In genomic region chr2:160490760-160491367, GRCh38 we compare ENCODE assay signal across 11 cellular contexts. TPM values are rescaled to one million over a fixed set of nuclear protein-coding genes. Genes with fewer than 3 reads are reported as not detected.
DNase-seq lines count a peak whose midpoint lies in the region; ATAC-seq and TF ChIP-seq lines count a peak whose summit lies in the region.
"Had no signal": no experiment of that assay in that cellular context is flagged by ENCODE, and none has a peak within 500 bp of the region (broad histone marks: within the 10 kb centered on the region; RNA-seq: fewer than 3 reads in every experiment).

No MANE protein-coding gene starts in this region.

- H3K4me1 Mint-ChIP-seq in activated T-cell treated with anti-CD3 and anti-CD28 coated beads, Interleukin-2, amount 50 U/mL, for 72 hours (ENCODE audit: low read depth): peaks cover 72% of the 10 kb centered on the region
- H3K4me1 Mint-ChIP-seq in activated naive CD8-positive, alpha-beta T cell treated with anti-CD3 and anti-CD28 coated beads, Interleukin-2, amount 50 U/mL, for 24 hours: peaks cover 77% of the 10 kb centered on the region

- no peaks in the 10 kb centered on the region for H3K9me3 ChIP-seq in tibial artery
- H3K9me3 ChIP-seq: BLaER1 treated with 17β-estradiol and CSF1 and Interleukin-3, amounts not matched to agents 10 nM and 100 nM had no signal

- H3K4me3 ChIP-seq in kidney epithelial cell (ENCODE audit: low read depth, low read length) (peak overlapping the region; percentile 91), tibial artery (peak overlapping the region; percentile 82 to 99)
- H3K4me3 ChIP-seq: BLaER1 treated with 17β-estradiol and CSF1 and Interleukin-3, amounts not matched to agents 10 nM and 100 nM had no signal

- peak overlapping the region; percentile 92 for H3K27ac Mint-ChIP-seq in activated T-cell treated with anti-CD3 and anti-CD28 coated beads, Interleukin-2, amount 50 U/mL, for 72 hours
- H3K27ac Mint-ChIP-seq in activated naive CD8-positive, alpha-beta T cell treated with anti-CD3 and anti-CD28 coated beads, Interleukin-2, amount 50 U/mL, for 24 hours: peak overlapping the region; percentile 1

- H3K4me3 Mint-ChIP-seq in activated T-cell treated with anti-CD3 and anti-CD28 coated beads, Interleukin-2, amount 50 U/mL, for 72 hours: peak overlapping the region; percentile 94 to 95
- H3K4me3 Mint-ChIP-seq in activated naive CD8-positive, alpha-beta T cell treated with anti-CD3 and anti-CD28 coated beads, Interleukin-2, amount 50 U/mL, for 24 hours: peak overlapping the region; percentile 91

- peaks cover 0 to 58% (median 8%) of the 10 kb centered on the region in 4 donors for H3K4me1 ChIP-seq in tibial artery

- H3K36me3 ChIP-seq in kidney epithelial cell (ENCODE audit: control insufficient read depth, insufficient read depth, low read length): no peaks in the 10 kb centered on the region
- H3K36me3 ChIP-seq in tibial artery: no peaks in the 10 kb centered on the region
- H3K36me3 ChIP-seq: BLaER1 treated with 17β-estradiol and CSF1 and Interleukin-3, amounts not matched to agents 10 nM and 100 nM had no signal

- TF ChIP-seq CTCF in kidney epithelial cell (IDR thresholded peaks at IDR 0.05; ENCODE audit: insufficient read depth, low read length, poor library complexity, severe bottlenecking) (no peak), tibial artery (IDR thresholded peaks at IDR 0.05) (no peak)

- H3K27me3 ChIP-seq in kidney epithelial cell (ENCODE audit: control insufficient read depth, insufficient read depth, low read length): no peaks in the 10 kb centered on the region
- H3K27me3 ChIP-seq in tibial artery: no peaks in the 10 kb centered on the region

- peak overlapping the region; percentile 97 for H3K27ac ChIP-seq in tibial artery
- H3K27ac ChIP-seq: BLaER1 treated with 17β-estradiol and CSF1 and Interleukin-3, amounts not matched to agents 10 nM and 100 nM; WERI-Rb-1 had no signal

- no peaks in the 10 kb centered on the region for H3K27me3 Mint-ChIP-seq in activated T-cell treated with anti-CD3 and anti-CD28 coated beads, Interleukin-2, amount 50 U/mL, for 72 hours (ENCODE audit: low read depth)
- H3K27me3 Mint-ChIP-seq in activated naive CD8-positive, alpha-beta T cell treated with anti-CD3 and anti-CD28 coated beads, Interleukin-2, amount 50 U/mL, for 24 hours: peaks cover 2% of the 10 kb centered on the region

- intact Hi-C loops in tibial artery (cut with DNase I; ENCODE audit: low total_unique reads): no loop called here

- no peaks in the 10 kb centered on the region for H3K9me3 Mint-ChIP-seq in activated T-cell treated with anti-CD3 and anti-CD28 coated beads, Interleukin-2, amount 50 U/mL, for 72 hours
- H3K9me3 Mint-ChIP-seq in activated naive CD8-positive, alpha-beta T cell treated with anti-CD3 and anti-CD28 coated beads, Interleukin-2, amount 50 U/mL, for 24 hours: no peaks in the 10 kb centered on the region

- no peak for ATAC-seq in activated T-cell treated with anti-CD3 and anti-CD28 coated beads, Interleukin-2, amount 50 U/mL, for 72 hours (replicated peaks in 1 of 2)
- no peak for ATAC-seq in activated naive CD8-positive, alpha-beta T cell treated with anti-CD3 and anti-CD28 coated beads, Interleukin-2, amount 50 U/mL, for 24 hours
- ATAC-seq: esophagus mucosa had no signal

- peaks cover 2 to 8% of the 10 kb centered on the region in 2 donors for H3K36me3 Mint-ChIP-seq in activated T-cell treated with anti-CD3 and anti-CD28 coated beads, Interleukin-2, amount 50 U/mL, for 72 hours (ENCODE audit: insufficient read depth in 2 of 2)
- H3K36me3 Mint-ChIP-seq in activated naive CD8-positive, alpha-beta T cell treated with anti-CD3 and anti-CD28 coated beads, Interleukin-2, amount 50 U/mL, for 24 hours (ENCODE audit: low read depth): no peaks in the 10 kb centered on the region

- no peak for DNase-seq in activated T-cell treated with anti-CD3 and anti-CD28 coated beads, Interleukin-2, amount 50 U/mL, for 72 hours
- DNase-seq in activated T-cell treated with anti-CD3 and anti-CD28 coated beads for 4 hours (no peak), kidney epithelial cell (ENCODE audit: low read depth) (no peak), tibial artery (no peak), LoVo (ENCODE audit: low spot score) (no peak), SK-N-DZ (ENCODE audit: low spot score) (no peak)
- DNase-seq in activated naive CD8-positive, alpha-beta T cell treated with anti-CD3 and anti-CD28 coated beads, Interleukin-2, amount 50 U/mL, for 24 hours: no peak
- DNase-seq in stimulated activated CD4-positive, alpha-beta T cell treated with anti-CD3 and anti-CD28 coated beads, Interleukin-2, amount 100 ng/mL, for 24 hours: no peak
- DNase-seq: WERI-Rb-1 had no signal

RNA-seq across cellular contexts. Expression of gene RBMS1, which starts 2.7 kb away (rescaled TPM):
- total RNA-seq in activated T-cell treated with anti-CD3 and anti-CD28 coated beads, Interleukin-2, amount 50 U/mL, for 72 hours: 10 to 100 TPM; 48.4 to 55.1 TPM
- 44.8 and 52.5 TPM in 2 replicates for total RNA-seq in kidney epithelial cell
- polyA plus RNA-seq in SK-N-DZ (2014; cell fraction: cytosol; rRNA removed): 69.6 and 76.4 TPM in 2 replicates
- 58.9 and 72.9 TPM in 2 replicates for polyA plus RNA-seq in SK-N-DZ (2014; cell fraction: nucleus; rRNA removed)
